1 cellular context compared by ENCODE assay signal in the genomic region with DNA sequence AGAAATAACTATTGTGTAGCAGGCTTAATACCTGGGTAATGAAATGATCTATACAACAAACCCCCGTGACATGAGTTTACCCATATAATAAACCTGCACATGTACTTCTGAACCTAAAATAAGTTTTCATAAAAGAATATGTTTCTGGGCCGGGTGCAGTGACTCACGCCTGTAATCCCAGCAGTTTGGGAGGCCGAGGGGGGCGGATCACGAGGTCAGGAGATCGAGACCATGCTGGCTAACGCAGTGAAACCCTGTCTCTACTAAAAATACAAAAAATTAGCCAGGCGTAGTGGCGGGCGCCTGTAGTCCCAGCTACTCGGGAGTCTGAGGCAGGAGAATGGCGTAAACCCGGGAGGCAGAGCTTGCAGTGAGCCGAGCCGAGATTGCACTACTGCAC. TPM values are rescaled to one million over a fixed set of nuclear protein-coding genes. Genes with fewer than 3 reads are reported as not detected.
"Had no signal": no experiment of that assay in that cellular context is flagged by ENCODE, and none has a peak within 500 bp of the region (broad histone marks: within the 10 kb centered on the region; RNA-seq: fewer than 3 reads in every experiment).

No MANE protein-coding gene starts in this region.

RNA-seq across cellular contexts. Expression of a gene that starts 2.6 kb away (rescaled TPM):
- total RNA-seq: G401 had no signal

RNA-seq across cellular contexts. Expression of a gene that starts 25.7 kb away (rescaled TPM):
- total RNA-seq: G401 had no signal
